Comparison of ENCODE assay signal across 8 cellular contexts in genomic region chr1:9784508-9785133, GRCh38. TPM values are rescaled to one million over a fixed set of nuclear protein-coding genes. Genes with fewer than 3 reads are reported as not detected.
DNase-seq lines count a peak whose midpoint lies in the region; ATAC-seq and TF ChIP-seq lines count a peak whose summit lies in the region.

No MANE protein-coding gene starts in this region.

- TF ChIP-seq POLR2A in spleen (IDR thresholded peaks at IDR 0.05): no peak

- TF ChIP-seq CTCF in CD14-positive monocyte (IDR thresholded peaks at IDR 0.05) (peak; percentile 85), HEK293 (tag by site-specific recombination; IDR thresholded peaks at IDR 0.05) (peak; percentile 40), OCI-LY1 (IDR thresholded peaks at IDR 0.05; ENCODE audit: low read length) (peak; percentile 94), spleen (IDR thresholded peaks at IDR 0.05 in 8 of 11, conservative IDR thresholded peaks at IDR 0.05 in 3 of 11) (peak; percentile 60 to 81 (median 75))

- 0 out of 2 replicates have a peak, but pooled peaks cover 7% of the 10 kb centered on the region for H3F3A ChIP-seq in OCI-LY1 (ENCODE audit: insufficient read depth, low read length)

- H3K4me1 ChIP-seq in HEK293 (ENCODE audit: control insufficient read depth, insufficient read depth, low read length): 0 out of 2 replicates have a peak, but pooled peaks cover 3% of the 10 kb centered on the region
- peaks cover 100% of the 10 kb centered on the region for H3K4me1 ChIP-seq in OCI-LY1 (ENCODE audit: insufficient read depth, low read length, severe bottlenecking)
- peaks cover 6 to 50% (median 23%) of the 10 kb centered on the region in 6 donors for H3K4me1 ChIP-seq in spleen

- no peak overlapping the region for H3K4me3 Mint-ChIP-seq in CD14-positive monocyte

- 47 to 63% (median 49%) methylated on average over 3 of the region's 3 CpGs for WGBS in spleen, 5 donors

- POLR2A ChIA-PET in HEK293 (lab: Yijun Ruan, JAX): interaction anchor here (1.4 kb wide), 1 partner anchor 84 kb away, joined by 4 read pairs; no protein-coding TSS in a partner anchor

- H3K4me3 ChIP-seq in HEK293 (ENCODE audit: low read depth, low read length) (no peak overlapping the region), OCI-LY1 (ENCODE audit: low read depth, low read length, poor library complexity, severe bottlenecking) (peak overlapping the region; percentile 12), spleen (no peak overlapping the region)

- H3K36me3 ChIP-seq in HEK293 (ENCODE audit: control insufficient read depth in 2 of 2, insufficient read depth in 1 of 2, low read length in 2 of 2) (no peaks in the 10 kb centered on the region), OCI-LY1 (ENCODE audit: insufficient read depth, low read length) (peaks cover 5% of the 10 kb centered on the region; the same call in 1 of the 2 replicates), spleen (no peaks in the 10 kb centered on the region)

- peaks cover 0 to 4% (median 0%) of the 10 kb centered on the region in 7 donors for H3K9me3 Mint-ChIP-seq in CD14-positive monocyte

- no peaks in the 10 kb centered on the region for H3K9me2 ChIP-seq in OCI-LY1 (ENCODE audit: low read depth, low read length)

- peak; percentile 60 for DNase-seq in CD14-positive monocyte (ENCODE audit: low spot score)
- DNase-seq in activated T-cell treated with anti-CD3 and anti-CD28 coated beads, Interleukin-2, amount 50 U/mL, for 1 hour: peak; percentile 61
- peak; percentile 45 for DNase-seq in fibroblast of the conjunctiva (ENCODE audit: low read depth)
- DNase-seq in spleen: no peak

- H3K9me3 ChIP-seq in HEK293 (ENCODE audit: control insufficient read depth, insufficient read depth, low read depth, low read length): no peaks in the 10 kb centered on the region
- H3K9me3 ChIP-seq in OCI-LY1 (ENCODE audit: low read length): no peaks in the 10 kb centered on the region
- H3K9me3 ChIP-seq in spleen: no peaks in the 10 kb centered on the region

- no peaks in the 10 kb centered on the region for H3K27me3 Mint-ChIP-seq in CD14-positive monocyte (ENCODE audit: low read depth in 3 of 3)

- ATAC-seq in GM18511 (IDR thresholded peaks at IDR 0.05; ENCODE audit: unreplicated experiment) (no peak), GM21515 (IDR thresholded peaks at IDR 0.05; ENCODE audit: unreplicated experiment) (no peak)

- CTCF ChIA-PET in HEK293 (lab: Yijun Ruan, JAX): interaction anchor here (0.6 to 4.6 kb wide), 47 partner anchors 9 to 1538 kb away, joined by 3 to 135 read pairs (median 4); no protein-coding TSS in a partner anchor

- no peaks in the 10 kb centered on the region for H4K20me1 ChIP-seq in OCI-LY1 (ENCODE audit: insufficient read depth, low read length)

- H3K27me3 ChIP-seq in OCI-LY1 (ENCODE audit: insufficient read depth, low read length) (no peaks in the 10 kb centered on the region), spleen (replicated peaks in 1 of 7) (no peaks in the 10 kb centered on the region)

- H3K9ac ChIP-seq in OCI-LY1 (ENCODE audit: low read length): peak overlapping the region; percentile 27; the same call in 1 of the 2 replicates

- peaks cover 19% of the 10 kb centered on the region for H3K4me1 Mint-ChIP-seq in CD14-positive monocyte

- no peaks in the 10 kb centered on the region for H3K36me3 Mint-ChIP-seq in CD14-positive monocyte

- peak overlapping the region; percentile 60 for H3K4me2 ChIP-seq in OCI-LY1 (ENCODE audit: low read length)

- H2AFZ ChIP-seq in OCI-LY1 (ENCODE audit: low read length): no peak overlapping the region

- no peak overlapping the region for H3K27ac ChIP-seq in HEK293 (ENCODE audit: extremely low read depth, low read depth, low read length)
- H3K27ac ChIP-seq in OCI-LY1 (ENCODE audit: low read depth, low read length, poor library complexity, severe bottlenecking): peak overlapping the region; percentile 99
- H3K27ac ChIP-seq in spleen: no peak overlapping the region

- peaks cover 79% of the 10 kb centered on the region for H3K79me2 ChIP-seq in OCI-LY1 (ENCODE audit: insufficient read depth, low read length)

- intact Hi-C loops in CD14-positive monocyte (cut with micrococcal nuclease) (loop anchor here (1.0 to 2.0 kb wide), 2 partner anchors 82 to 83 kb away; no protein-coding TSS in a partner anchor), spleen (cut with DNase I; ENCODE audit: low total_unique reads) (loop anchor here (5.0 kb wide), 1 partner anchor 83 kb away; no protein-coding TSS in a partner anchor)

- H3K27ac Mint-ChIP-seq in CD14-positive monocyte: no peak overlapping the region

TF ChIP-seq in HEK293, 187 proteins besides CTCF, POLR2A, EP300 and RAD21 (continues in another document):
- no peak for TF ChIP-seq ZNF677 (tag by site-specific recombination; IDR thresholded peaks at IDR 0.05)
- TF ChIP-seq ZBTB1 (tag by site-specific recombination; IDR thresholded peaks at IDR 0.05): no peak
- no peak for TF ChIP-seq ZNF473 (tag by site-specific recombination; IDR thresholded peaks at IDR 0.05)
- TF ChIP-seq ZNF280C (tag by site-specific recombination; IDR thresholded peaks at IDR 0.05): no peak
- TF ChIP-seq ZNF132 (tag by site-specific recombination; IDR thresholded peaks at IDR 0.05; ENCODE audit: borderline replicate concordance): no peak
- TF ChIP-seq ZSCAN30 (tag by site-specific recombination; IDR thresholded peaks at IDR 0.05): no peak
- TF ChIP-seq ZNF449 (tag by site-specific recombination; IDR thresholded peaks at IDR 0.05): no peak
- no peak for TF ChIP-seq ZNF311 (tag by site-specific recombination; IDR thresholded peaks at IDR 0.05; ENCODE audit: borderline replicate concordance)
- no peak for TF ChIP-seq ZNF626 (tag by site-specific recombination; IDR thresholded peaks at IDR 0.05)
- no peak for TF ChIP-seq ZFP3 (tag by site-specific recombination; IDR thresholded peaks at IDR 0.05; ENCODE audit: low read depth)
- TF ChIP-seq ZNF600 (tag by site-specific recombination; IDR thresholded peaks at IDR 0.05): no peak
- no peak for TF ChIP-seq PRDM4 (tag by site-specific recombination; IDR thresholded peaks at IDR 0.05)
- TF ChIP-seq ZNF248 (tag by site-specific recombination; IDR thresholded peaks at IDR 0.05): no peak
- TF ChIP-seq ZNF558 (tag by site-specific recombination; IDR thresholded peaks at IDR 0.05): no peak
- no peak for TF ChIP-seq GLI2 (tag by site-specific recombination; IDR thresholded peaks at IDR 0.05; ENCODE audit: borderline replicate concordance, low read depth)
- peak; percentile 29; the same call in 1 of the 2 replicates for TF ChIP-seq ZNF660 (tag by site-specific recombination; IDR thresholded peaks at IDR 0.05)
- no peak for TF ChIP-seq ZSCAN16 (tag by site-specific recombination; IDR thresholded peaks at IDR 0.05)
- no peak for TF ChIP-seq SP3 (tag by site-specific recombination; IDR thresholded peaks at IDR 0.05)

RNA-seq across cellular contexts. Expression of gene CLSTN1, which starts 39.1 kb away (rescaled TPM):
- 1 to 10 TPM; 5.2 to 5.3 TPM for polyA plus RNA-seq in CD14-positive monocyte
- 10 to 100 TPM; 55.9 to 70.7 (median 62.5) TPM for total RNA-seq in spleen
- polyA plus RNA-seq in spleen: 10 to 100 TPM; 28.8 to 36.4 (median 30.3) TPM

Comparison
In these comparisons a context has a peak if more than half of its experiments do, and no peak if none do; other contexts are left out.
1. CTCF ChIP-seq: peak in every context shown above with its lines; median percentile 94 in OCI-LY1; 85 in CD14-positive monocyte; 75 in spleen; 40 in HEK293.
2. RNA of gene CLSTN1, which starts 39.1 kb away (polyA plus RNA-seq): 28.8 to 36.4 TPM in spleen; 5.2 to 5.3 TPM in CD14-positive monocyte; every median in the first group is over 4 times any median in the second.